ENCODE assay signal across 1 cellular context in the genomic region with DNA sequence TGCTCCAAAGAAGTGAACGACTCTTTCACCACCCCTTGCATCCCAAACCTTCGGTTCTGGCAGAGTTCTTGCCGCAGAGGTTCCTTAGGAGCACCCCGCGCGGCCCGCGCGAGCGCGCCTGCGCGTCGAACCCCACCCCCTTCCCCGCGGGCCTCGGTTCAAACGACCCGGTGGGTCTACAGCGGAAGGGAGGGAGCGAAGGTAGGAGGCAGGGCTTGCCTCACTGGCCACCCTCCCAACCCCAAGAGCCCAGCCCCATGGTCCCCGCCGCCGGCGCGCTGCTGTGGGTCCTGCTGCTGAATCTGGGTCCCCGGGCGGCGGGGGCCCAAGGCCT.
TF ChIP-seq lines count a peak whose summit lies in the region.

A gene with protein sequence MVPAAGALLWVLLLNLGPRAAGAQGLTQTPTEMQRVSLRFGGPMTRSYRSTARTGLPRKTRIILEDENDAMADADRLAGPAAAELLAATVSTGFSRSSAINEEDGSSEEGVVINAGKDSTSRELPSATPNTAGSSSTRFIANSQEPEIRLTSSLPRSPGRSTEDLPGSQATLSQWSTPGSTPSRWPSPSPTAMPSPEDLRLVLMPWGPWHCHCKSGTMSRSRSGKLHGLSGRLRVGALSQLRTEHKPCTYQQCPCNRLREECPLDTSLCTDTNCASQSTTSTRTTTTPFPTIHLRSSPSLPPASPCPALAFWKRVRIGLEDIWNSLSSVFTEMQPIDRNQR (plus strand): TSS at position 161 of the 334 bp plus-strand sequence. CDS start 97 bp downstream, at position 258.

TF ChIP-seq in GM12878, 131 proteins besides CTCF, POLR2A, EP300 and RAD21 (continues in another document):
- TF ChIP-seq ZNF274 (IDR thresholded peaks at IDR 0.05; ENCODE audit: insufficient read depth, insufficient read length) (no peak), YY1 (IDR thresholded peaks at IDR 0.05; ENCODE audit: low read depth, low read length) (no peak), TBL1XR1 (IDR thresholded peaks at IDR 0.05; ENCODE audit: low read depth, low read length) (no peak), BRCA1 (IDR thresholded peaks at IDR 0.05; ENCODE audit: low read depth, low read length) (no peak), KAT2A (conservative IDR thresholded peaks at IDR 0.05; ENCODE audit: control insufficient read depth, low read depth, low read length) (no peak), IKZF2 (IDR thresholded peaks at IDR 0.05) (no peak), CEBPB (IDR thresholded peaks at IDR 0.05; ENCODE audit: borderline replicate concordance in 1 of 2, low read depth in 2 of 2, low read length in 2 of 2) (no peak), TARDBP (IDR thresholded peaks at IDR 0.05; ENCODE audit: borderline replicate concordance) (no peak), CHD2 (IDR thresholded peaks at IDR 0.05; ENCODE audit: borderline replicate concordance, low read depth, low read length) (peak; percentile 70; the same call in 1 of the 2 replicates), IRF4 (IDR thresholded peaks at IDR 0.05; ENCODE audit: low read depth, low read length) (no peak), STAT1 (conservative IDR thresholded peaks at IDR 0.05) (no peak), PAX5 (IDR thresholded peaks at IDR 0.05; ENCODE audit: borderline replicate concordance, low read depth, low read length) (no peak), ESRRA (IDR thresholded peaks at IDR 0.05; ENCODE audit: low read length) (0 out of 2 replicates have a peak, but pooled peaks have one; percentile 40), GATAD2B (conservative IDR thresholded peaks at IDR 0.05; ENCODE audit: low read depth) (0 out of 2 replicates have a peak, but pooled peaks have one; percentile 22), RUNX3 (IDR thresholded peaks at IDR 0.05; ENCODE audit: low read length) (no peak), TAF1 (IDR thresholded peaks at IDR 0.05; ENCODE audit: borderline replicate concordance, low read depth, low read length) (peak; percentile 30; the same call in 1 of the 2 replicates), SREBF2 (IDR thresholded peaks at IDR 0.05; ENCODE audit: low read length) (no peak), ATF7 (IDR thresholded peaks at IDR 0.05; ENCODE audit: low read depth) (no peak), BACH1 (IDR thresholded peaks at IDR 0.05; ENCODE audit: borderline replicate concordance) (0 out of 2 replicates have a peak, but pooled peaks have one; percentile 47), NRF1 (conservative IDR thresholded peaks at IDR 0.05; ENCODE audit: low read depth, low read length) (peak; percentile 40), KLF5 (IDR thresholded peaks at IDR 0.05; ENCODE audit: partially characterized antibody) (no peak), CREM (IDR thresholded peaks at IDR 0.05; ENCODE audit: low read depth) (0 out of 2 replicates have a peak, but pooled peaks have one; percentile 4), ZNF207 (IDR thresholded peaks at IDR 0.05; ENCODE audit: borderline replicate concordance) (no peak)
- TF ChIP-seq, protein P1, sequence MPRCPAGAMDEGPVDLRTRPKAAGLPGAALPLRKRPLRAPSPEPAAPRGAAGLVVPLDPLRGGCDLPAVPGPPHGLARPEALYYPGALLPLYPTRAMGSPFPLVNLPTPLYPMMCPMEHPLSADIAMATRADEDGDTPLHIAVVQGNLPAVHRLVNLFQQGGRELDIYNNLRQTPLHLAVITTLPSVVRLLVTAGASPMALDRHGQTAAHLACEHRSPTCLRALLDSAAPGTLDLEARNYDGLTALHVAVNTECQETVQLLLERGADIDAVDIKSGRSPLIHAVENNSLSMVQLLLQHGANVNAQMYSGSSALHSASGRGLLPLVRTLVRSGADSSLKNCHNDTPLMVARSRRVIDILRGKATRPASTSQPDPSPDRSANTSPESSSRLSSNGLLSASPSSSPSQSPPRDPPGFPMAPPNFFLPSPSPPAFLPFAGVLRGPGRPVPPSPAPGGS (IDR thresholded peaks at IDR 0.05; ENCODE audit: borderline replicate concordance, insufficient read depth, low read depth, low read length, poor library complexity, severe bottlenecking): no peak
- TF ChIP-seq, protein P2, sequence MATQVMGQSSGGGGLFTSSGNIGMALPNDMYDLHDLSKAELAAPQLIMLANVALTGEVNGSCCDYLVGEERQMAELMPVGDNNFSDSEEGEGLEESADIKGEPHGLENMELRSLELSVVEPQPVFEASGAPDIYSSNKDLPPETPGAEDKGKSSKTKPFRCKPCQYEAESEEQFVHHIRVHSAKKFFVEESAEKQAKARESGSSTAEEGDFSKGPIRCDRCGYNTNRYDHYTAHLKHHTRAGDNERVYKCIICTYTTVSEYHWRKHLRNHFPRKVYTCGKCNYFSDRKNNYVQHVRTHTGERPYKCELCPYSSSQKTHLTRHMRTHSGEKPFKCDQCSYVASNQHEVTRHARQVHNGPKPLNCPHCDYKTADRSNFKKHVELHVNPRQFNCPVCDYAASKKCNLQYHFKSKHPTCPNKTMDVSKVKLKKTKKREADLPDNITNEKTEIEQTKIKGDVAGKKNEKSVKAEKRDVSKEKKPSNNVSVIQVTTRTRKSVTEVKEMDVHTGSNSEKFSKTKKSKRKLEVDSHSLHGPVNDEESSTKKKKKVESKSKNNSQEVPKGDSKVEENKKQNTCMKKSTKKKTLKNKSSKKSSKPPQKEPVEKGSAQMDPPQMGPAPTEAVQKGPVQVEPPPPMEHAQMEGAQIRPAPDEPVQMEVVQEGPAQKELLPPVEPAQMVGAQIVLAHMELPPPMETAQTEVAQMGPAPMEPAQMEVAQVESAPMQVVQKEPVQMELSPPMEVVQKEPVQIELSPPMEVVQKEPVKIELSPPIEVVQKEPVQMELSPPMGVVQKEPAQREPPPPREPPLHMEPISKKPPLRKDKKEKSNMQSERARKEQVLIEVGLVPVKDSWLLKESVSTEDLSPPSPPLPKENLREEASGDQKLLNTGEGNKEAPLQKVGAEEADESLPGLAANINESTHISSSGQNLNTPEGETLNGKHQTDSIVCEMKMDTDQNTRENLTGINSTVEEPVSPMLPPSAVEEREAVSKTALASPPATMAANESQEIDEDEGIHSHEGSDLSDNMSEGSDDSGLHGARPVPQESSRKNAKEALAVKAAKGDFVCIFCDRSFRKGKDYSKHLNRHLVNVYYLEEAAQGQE (IDR thresholded peaks at IDR 0.05; ENCODE audit: low read depth, low read length): no peak
- TF ChIP-seq, protein P3, sequence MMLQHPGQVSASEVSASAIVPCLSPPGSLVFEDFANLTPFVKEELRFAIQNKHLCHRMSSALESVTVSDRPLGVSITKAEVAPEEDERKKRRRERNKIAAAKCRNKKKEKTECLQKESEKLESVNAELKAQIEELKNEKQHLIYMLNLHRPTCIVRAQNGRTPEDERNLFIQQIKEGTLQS (IDR thresholded peaks at IDR 0.05; ENCODE audit: borderline replicate concordance, extremely low read depth, low read depth, low read length): no peak
- TF ChIP-seq, protein P4, sequence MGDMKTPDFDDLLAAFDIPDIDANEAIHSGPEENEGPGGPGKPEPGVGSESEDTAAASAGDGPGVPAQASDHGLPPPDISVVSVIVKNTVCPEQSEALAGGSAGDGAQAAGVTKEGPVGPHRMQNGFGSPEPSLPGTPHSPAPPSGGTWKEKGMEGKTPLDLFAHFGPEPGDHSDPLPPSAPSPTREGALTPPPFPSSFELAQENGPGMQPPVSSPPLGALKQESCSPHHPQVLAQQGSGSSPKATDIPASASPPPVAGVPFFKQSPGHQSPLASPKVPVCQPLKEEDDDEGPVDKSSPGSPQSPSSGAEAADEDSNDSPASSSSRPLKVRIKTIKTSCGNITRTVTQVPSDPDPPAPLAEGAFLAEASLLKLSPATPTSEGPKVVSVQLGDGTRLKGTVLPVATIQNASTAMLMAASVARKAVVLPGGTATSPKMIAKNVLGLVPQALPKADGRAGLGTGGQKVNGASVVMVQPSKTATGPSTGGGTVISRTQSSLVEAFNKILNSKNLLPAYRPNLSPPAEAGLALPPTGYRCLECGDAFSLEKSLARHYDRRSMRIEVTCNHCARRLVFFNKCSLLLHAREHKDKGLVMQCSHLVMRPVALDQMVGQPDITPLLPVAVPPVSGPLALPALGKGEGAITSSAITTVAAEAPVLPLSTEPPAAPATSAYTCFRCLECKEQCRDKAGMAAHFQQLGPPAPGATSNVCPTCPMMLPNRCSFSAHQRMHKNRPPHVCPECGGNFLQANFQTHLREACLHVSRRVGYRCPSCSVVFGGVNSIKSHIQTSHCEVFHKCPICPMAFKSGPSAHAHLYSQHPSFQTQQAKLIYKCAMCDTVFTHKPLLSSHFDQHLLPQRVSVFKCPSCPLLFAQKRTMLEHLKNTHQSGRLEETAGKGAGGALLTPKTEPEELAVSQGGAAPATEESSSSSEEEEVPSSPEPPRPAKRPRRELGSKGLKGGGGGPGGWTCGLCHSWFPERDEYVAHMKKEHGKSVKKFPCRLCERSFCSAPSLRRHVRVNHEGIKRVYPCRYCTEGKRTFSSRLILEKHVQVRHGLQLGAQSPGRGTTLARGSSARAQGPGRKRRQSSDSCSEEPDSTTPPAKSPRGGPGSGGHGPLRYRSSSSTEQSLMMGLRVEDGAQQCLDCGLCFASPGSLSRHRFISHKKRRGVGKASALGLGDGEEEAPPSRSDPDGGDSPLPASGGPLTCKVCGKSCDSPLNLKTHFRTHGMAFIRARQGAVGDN (IDR thresholded peaks at IDR 0.05): 0 out of 2 replicates have a peak, but pooled peaks have one; percentile 15
- TF ChIP-seq, protein P5, sequence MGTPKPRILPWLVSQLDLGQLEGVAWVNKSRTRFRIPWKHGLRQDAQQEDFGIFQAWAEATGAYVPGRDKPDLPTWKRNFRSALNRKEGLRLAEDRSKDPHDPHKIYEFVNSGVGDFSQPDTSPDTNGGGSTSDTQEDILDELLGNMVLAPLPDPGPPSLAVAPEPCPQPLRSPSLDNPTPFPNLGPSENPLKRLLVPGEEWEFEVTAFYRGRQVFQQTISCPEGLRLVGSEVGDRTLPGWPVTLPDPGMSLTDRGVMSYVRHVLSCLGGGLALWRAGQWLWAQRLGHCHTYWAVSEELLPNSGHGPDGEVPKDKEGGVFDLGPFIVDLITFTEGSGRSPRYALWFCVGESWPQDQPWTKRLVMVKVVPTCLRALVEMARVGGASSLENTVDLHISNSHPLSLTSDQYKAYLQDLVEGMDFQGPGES (IDR thresholded peaks at IDR 0.05): no peak
- TF ChIP-seq, protein P6, sequence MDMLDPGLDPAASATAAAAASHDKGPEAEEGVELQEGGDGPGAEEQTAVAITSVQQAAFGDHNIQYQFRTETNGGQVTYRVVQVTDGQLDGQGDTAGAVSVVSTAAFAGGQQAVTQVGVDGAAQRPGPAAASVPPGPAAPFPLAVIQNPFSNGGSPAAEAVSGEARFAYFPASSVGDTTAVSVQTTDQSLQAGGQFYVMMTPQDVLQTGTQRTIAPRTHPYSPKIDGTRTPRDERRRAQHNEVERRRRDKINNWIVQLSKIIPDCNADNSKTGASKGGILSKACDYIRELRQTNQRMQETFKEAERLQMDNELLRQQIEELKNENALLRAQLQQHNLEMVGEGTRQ (IDR thresholded peaks at IDR 0.05; ENCODE audit: borderline replicate concordance, low read depth, low read length): no peak
- TF ChIP-seq, protein P7, sequence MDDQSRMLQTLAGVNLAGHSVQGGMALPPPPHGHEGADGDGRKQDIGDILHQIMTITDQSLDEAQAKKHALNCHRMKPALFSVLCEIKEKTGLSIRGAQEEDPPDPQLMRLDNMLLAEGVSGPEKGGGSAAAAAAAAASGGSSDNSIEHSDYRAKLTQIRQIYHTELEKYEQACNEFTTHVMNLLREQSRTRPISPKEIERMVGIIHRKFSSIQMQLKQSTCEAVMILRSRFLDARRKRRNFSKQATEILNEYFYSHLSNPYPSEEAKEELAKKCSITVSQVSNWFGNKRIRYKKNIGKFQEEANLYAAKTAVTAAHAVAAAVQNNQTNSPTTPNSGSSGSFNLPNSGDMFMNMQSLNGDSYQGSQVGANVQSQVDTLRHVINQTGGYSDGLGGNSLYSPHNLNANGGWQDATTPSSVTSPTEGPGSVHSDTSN (IDR thresholded peaks at IDR 0.05; ENCODE audit: insufficient replicate concordance, low read depth, low read length): no peak
- TF ChIP-seq, protein P8, sequence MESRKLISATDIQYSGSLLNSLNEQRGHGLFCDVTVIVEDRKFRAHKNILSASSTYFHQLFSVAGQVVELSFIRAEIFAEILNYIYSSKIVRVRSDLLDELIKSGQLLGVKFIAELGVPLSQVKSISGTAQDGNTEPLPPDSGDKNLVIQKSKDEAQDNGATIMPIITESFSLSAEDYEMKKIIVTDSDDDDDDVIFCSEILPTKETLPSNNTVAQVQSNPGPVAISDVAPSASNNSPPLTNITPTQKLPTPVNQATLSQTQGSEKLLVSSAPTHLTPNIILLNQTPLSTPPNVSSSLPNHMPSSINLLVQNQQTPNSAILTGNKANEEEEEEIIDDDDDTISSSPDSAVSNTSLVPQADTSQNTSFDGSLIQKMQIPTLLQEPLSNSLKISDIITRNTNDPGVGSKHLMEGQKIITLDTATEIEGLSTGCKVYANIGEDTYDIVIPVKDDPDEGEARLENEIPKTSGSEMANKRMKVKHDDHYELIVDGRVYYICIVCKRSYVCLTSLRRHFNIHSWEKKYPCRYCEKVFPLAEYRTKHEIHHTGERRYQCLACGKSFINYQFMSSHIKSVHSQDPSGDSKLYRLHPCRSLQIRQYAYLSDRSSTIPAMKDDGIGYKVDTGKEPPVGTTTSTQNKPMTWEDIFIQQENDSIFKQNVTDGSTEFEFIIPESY (IDR thresholded peaks at IDR 0.05): no peak
- TF ChIP-seq, protein P9, sequence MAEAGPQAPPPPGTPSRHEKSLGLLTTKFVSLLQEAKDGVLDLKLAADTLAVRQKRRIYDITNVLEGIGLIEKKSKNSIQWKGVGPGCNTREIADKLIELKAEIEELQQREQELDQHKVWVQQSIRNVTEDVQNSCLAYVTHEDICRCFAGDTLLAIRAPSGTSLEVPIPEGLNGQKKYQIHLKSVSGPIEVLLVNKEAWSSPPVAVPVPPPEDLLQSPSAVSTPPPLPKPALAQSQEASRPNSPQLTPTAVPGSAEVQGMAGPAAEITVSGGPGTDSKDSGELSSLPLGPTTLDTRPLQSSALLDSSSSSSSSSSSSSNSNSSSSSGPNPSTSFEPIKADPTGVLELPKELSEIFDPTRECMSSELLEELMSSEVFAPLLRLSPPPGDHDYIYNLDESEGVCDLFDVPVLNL (IDR thresholded peaks at IDR 0.05; ENCODE audit: low read depth, low read length): peak; percentile 54; the same call in 1 of the 2 replicates
- TF ChIP-seq, protein P10, sequence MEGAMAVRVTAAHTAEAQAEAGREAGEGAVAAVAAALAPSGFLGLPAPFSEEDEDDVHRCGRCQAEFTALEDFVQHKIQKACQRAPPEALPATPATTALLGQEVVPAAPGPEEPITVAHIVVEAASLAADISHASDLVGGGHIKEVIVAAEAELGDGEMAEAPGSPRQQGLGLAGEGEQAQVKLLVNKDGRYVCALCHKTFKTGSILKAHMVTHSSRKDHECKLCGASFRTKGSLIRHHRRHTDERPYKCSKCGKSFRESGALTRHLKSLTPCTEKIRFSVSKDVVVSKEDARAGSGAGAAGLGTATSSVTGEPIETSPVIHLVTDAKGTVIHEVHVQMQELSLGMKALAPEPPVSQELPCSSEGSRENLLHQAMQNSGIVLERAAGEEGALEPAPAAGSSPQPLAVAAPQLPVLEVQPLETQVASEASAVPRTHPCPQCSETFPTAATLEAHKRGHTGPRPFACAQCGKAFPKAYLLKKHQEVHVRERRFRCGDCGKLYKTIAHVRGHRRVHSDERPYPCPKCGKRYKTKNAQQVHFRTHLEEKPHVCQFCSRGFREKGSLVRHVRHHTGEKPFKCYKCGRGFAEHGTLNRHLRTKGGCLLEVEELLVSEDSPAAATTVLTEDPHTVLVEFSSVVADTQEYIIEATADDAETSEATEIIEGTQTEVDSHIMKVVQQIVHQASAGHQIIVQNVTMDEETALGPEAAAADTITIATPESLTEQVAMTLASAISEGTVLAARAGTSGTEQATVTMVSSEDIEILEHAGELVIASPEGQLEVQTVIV (IDR thresholded peaks at IDR 0.05; ENCODE audit: borderline replicate concordance, partially characterized antibody): no peak
